Comparison of ENCODE assay signal across 1 cellular context in the genomic region with DNA sequence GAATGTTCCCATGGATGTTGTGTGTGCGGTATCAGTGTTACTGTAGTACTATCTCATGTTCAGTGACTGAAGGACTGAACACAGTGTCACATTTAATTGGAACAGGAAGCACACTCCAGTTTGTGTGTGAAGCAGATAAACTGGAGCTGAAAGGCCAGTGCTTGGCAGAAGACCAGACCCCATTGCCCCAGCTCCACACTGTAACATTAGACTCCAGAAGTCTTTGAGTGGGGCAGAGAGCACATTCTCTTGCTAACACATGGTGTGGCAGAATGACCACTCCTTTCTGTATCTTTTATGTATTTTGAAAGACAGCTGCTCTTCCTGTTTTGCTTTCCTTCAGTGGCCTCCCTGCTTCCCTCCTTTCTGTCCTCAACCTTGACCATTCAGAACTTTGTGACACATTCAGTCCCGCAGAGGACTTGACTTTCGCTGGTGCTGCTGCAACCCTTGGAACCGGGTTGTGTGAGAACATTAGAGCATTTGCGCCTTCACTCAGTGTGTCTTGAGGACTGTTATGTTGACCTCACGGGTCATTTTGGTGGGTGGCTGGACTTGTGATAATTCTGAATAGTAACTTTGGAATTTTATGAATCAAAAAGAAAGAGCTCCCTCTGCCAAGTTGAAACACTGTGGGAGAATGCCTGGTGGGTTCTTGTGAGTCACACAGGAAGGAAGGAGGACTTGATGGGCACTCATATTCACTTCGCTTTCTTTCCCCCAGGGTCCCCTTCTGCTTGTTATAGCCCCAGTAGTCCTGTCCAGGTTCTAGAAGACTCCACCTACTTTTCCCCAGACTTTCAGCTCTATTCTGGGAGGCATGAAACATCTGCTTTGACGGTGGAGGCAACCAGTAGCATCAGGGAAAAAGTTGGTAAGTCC.
TF ChIP-seq lines count a peak whose summit lies in the region.

No MANE protein-coding gene starts in this region.

TF ChIP-seq in HCT116, 20 proteins besides CTCF, POLR2A, EP300 and RAD21 (continued from another document):
- TF ChIP-seq, protein P1, sequence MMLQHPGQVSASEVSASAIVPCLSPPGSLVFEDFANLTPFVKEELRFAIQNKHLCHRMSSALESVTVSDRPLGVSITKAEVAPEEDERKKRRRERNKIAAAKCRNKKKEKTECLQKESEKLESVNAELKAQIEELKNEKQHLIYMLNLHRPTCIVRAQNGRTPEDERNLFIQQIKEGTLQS (IDR thresholded peaks at IDR 0.05) = no peak
- TF ChIP-seq, protein P2, sequence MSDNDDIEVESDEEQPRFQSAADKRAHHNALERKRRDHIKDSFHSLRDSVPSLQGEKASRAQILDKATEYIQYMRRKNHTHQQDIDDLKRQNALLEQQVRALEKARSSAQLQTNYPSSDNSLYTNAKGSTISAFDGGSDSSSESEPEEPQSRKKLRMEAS (IDR thresholded peaks at IDR 0.05) = peak; percentile 58; the same call in 1 of the 2 replicates
- peak; percentile 66 for TF ChIP-seq EGR1 (IDR thresholded peaks at IDR 0.05; ENCODE audit: low read depth)
- peak; percentile 54 for TF ChIP-seq CEBPB (IDR thresholded peaks at IDR 0.05; ENCODE audit: low read depth)
- peak; percentile 62; the same call in 1 of the 2 replicates for TF ChIP-seq CBX3 (IDR thresholded peaks at IDR 0.05; ENCODE audit: low read depth)
- TF ChIP-seq FOSL1 (IDR thresholded peaks at IDR 0.05; ENCODE audit: low read depth) = peak; percentile 79
- TF ChIP-seq ZNF274 (IDR thresholded peaks at IDR 0.05; ENCODE audit: low read depth, low read length) = no peak
- peak; percentile 73 for TF ChIP-seq JUND (IDR thresholded peaks at IDR 0.05)
- no peak for TF ChIP-seq YY1 (IDR thresholded peaks at IDR 0.05; ENCODE audit: extremely low read depth, insufficient replicate concordance, low read depth, low read length)
- TF ChIP-seq, protein P3, sequence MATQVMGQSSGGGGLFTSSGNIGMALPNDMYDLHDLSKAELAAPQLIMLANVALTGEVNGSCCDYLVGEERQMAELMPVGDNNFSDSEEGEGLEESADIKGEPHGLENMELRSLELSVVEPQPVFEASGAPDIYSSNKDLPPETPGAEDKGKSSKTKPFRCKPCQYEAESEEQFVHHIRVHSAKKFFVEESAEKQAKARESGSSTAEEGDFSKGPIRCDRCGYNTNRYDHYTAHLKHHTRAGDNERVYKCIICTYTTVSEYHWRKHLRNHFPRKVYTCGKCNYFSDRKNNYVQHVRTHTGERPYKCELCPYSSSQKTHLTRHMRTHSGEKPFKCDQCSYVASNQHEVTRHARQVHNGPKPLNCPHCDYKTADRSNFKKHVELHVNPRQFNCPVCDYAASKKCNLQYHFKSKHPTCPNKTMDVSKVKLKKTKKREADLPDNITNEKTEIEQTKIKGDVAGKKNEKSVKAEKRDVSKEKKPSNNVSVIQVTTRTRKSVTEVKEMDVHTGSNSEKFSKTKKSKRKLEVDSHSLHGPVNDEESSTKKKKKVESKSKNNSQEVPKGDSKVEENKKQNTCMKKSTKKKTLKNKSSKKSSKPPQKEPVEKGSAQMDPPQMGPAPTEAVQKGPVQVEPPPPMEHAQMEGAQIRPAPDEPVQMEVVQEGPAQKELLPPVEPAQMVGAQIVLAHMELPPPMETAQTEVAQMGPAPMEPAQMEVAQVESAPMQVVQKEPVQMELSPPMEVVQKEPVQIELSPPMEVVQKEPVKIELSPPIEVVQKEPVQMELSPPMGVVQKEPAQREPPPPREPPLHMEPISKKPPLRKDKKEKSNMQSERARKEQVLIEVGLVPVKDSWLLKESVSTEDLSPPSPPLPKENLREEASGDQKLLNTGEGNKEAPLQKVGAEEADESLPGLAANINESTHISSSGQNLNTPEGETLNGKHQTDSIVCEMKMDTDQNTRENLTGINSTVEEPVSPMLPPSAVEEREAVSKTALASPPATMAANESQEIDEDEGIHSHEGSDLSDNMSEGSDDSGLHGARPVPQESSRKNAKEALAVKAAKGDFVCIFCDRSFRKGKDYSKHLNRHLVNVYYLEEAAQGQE (IDR thresholded peaks at IDR 0.05; ENCODE audit: low read depth) = no peak
